Comparison of ENCODE assay signal across 1 cellular context in genomic region chr20:36528875-36529425, GRCh38.
TF ChIP-seq lines count a peak whose summit lies in the region.

No MANE protein-coding gene starts in this region.

TF ChIP-seq in GM23338, 12 proteins besides CTCF, POLR2A, EP300 and RAD21:
- TF ChIP-seq POLR2AphosphoS5 (IDR thresholded peaks at IDR 0.05; ENCODE audit: low read depth) (0 out of 2 replicates have a peak, but pooled peaks have one; percentile 29), EZH2 (IDR thresholded peaks at IDR 0.05; ENCODE audit: low read depth, unreplicated experiment) (no peak)
